In the genomic region with DNA sequence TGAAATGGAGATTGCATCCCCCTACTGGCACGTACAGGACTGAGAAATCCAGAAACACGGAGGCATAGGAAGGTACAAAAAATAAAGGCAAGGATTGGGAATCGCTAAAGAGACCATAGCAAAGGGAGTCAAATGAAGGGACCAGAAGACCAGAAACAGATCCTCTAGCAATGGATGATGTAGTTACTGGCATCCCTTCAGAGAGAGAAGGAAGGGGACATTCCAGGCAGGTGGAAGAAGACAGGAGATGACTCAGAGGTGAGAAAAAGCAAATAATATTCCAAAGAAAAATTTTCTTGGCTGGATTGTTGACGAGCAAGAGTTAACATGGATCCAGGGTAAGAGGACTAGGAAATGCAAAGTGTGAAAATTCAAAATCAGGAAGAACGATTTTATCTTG, we compare ENCODE assay signal across 23 cellular contexts.
"Had no signal": no experiment of that assay in that cellular context is flagged by ENCODE, and none has a peak within 500 bp of the region (broad histone marks: within the 10 kb centered on the region; RNA-seq: fewer than 3 reads in every experiment).

No MANE protein-coding gene starts in this region.

- H3K36me3 ChIP-seq: esophagus squamous epithelium, left lung, sigmoid colon, SJCRH30, upper lobe of right lung, WERI-Rb-1 had no signal

- H3K27ac ChIP-seq: left lung, SJCRH30, upper lobe of right lung, WERI-Rb-1 had no signal

- H3K9me3 ChIP-seq: esophagus squamous epithelium, left lung, sigmoid colon, SJCRH30, upper lobe of right lung had no signal

- DNase-seq: activated CD4-positive, alpha-beta T cell treated with anti-CD3 and anti-CD28 coated beads, Interleukin-2, amount 10 ng/mL, durations not matched to agents 7 days and 5 days; activated CD4-positive, CD25-positive, alpha-beta regulatory T cell treated with anti-CD3 and anti-CD28 coated beads, Interleukin-2, amount 50 U/mL, for 72 hours; activated CD8-positive, alpha-beta T cell treated with anti-CD3 and anti-CD28 coated beads, Interleukin-2, amount 10 ng/mL, durations not matched to agents 7 days and 5 days; activated naive CD8-positive, alpha-beta T cell treated with anti-CD3 and anti-CD28 coated beads for 36 hours; activated T-cell treated with anti-CD3 and anti-CD28 coated beads, Interleukin-2, amount 50 U/mL, for 1 hour; endodermal cell; esophagus squamous epithelium; left lung; retina; SJCRH30; stimulated activated CD4-positive, alpha-beta T cell treated with anti-CD3 and anti-CD28 coated beads, Interleukin-2, amount 100 ng/mL, for 48 hours; stimulated activated CD8-positive, alpha-beta memory T cell treated with anti-CD3 and anti-CD28 coated beads, Interleukin-4, amount 100 ng/mL, for 48 hours; stimulated activated naive B cell treated with anti-CD40 and anti-IgM and Interleukin-4, amounts not matched to agents 10 μg/mL and 1 μg/mL and 100 μg/mL, for 72 hours; T-cell; upper lobe of right lung; WERI-Rb-1 had no signal

- H3K4me1 Mint-ChIP-seq: activated CD4-positive, alpha-beta T cell treated with anti-CD3 and anti-CD28 coated beads, Interleukin-2, amount 10 ng/mL, durations not matched to agents 7 days and 5 days; activated naive CD8-positive, alpha-beta T cell treated with anti-CD3 and anti-CD28 coated beads for 36 hours; activated T-helper 17 cell treated with anti-CD3 and anti-CD28 coated beads, Interleukin-2, amount 50 U/mL, for 72 hours; central memory CD8-positive, alpha-beta T cell; stimulated activated naive B cell treated with anti-CD40 and anti-IgM and Interleukin-4, amounts not matched to agents 10 μg/mL and 1 μg/mL and 100 μg/mL, for 72 hours; T-cell had no signal

- H3K36me3 Mint-ChIP-seq: activated naive CD8-positive, alpha-beta T cell treated with anti-CD3 and anti-CD28 coated beads for 36 hours; natural killer cell treated with Interleukin-12 subunit alpha and Interleukin-12 subunit beta and Interleukin-15 and Interleukin-18, amount 100 ng/mL, for 72 hours; stimulated activated naive B cell treated with anti-CD40 and anti-IgM and Interleukin-4, amounts not matched to agents 10 μg/mL and 1 μg/mL and 100 μg/mL, for 72 hours; T-cell had no signal

- H3K4me3 Mint-ChIP-seq: activated CD4-positive, alpha-beta T cell treated with anti-CD3 and anti-CD28 coated beads, Interleukin-2, amount 10 ng/mL, durations not matched to agents 7 days and 5 days; activated CD8-positive, alpha-beta T cell treated with anti-CD3 and anti-CD28 coated beads, Interleukin-2, amount 10 ng/mL, durations not matched to agents 7 days and 5 days; activated naive CD8-positive, alpha-beta T cell treated with anti-CD3 and anti-CD28 coated beads for 36 hours; activated T-helper 17 cell treated with anti-CD3 and anti-CD28 coated beads, Interleukin-2, amount 50 U/mL, for 72 hours; central memory CD8-positive, alpha-beta T cell; endodermal cell; natural killer cell treated with Interleukin-12 subunit alpha and Interleukin-12 subunit beta and Interleukin-15 and Interleukin-18, amount 100 ng/mL, for 72 hours; stimulated activated naive B cell treated with anti-CD40 and anti-IgM and Interleukin-4, amounts not matched to agents 10 μg/mL and 1 μg/mL and 100 μg/mL, for 72 hours; T-cell; T-helper 2 cell treated with Interferon-gamma antibody and Interleukin-4, amounts not matched to agents 5 μg/mL and 100 μg/mL, for 36 hours had no signal

- FAIRE-seq: TTC549 had no signal

- H3K9me3 Mint-ChIP-seq: activated CD4-positive, alpha-beta T cell treated with anti-CD3 and anti-CD28 coated beads, Interleukin-2, amount 10 ng/mL, durations not matched to agents 7 days and 5 days; activated naive CD8-positive, alpha-beta T cell treated with anti-CD3 and anti-CD28 coated beads for 36 hours; activated T-helper 17 cell treated with anti-CD3 and anti-CD28 coated beads, Interleukin-2, amount 50 U/mL, for 72 hours; central memory CD8-positive, alpha-beta T cell; endodermal cell; natural killer cell treated with Interleukin-12 subunit alpha and Interleukin-12 subunit beta and Interleukin-15 and Interleukin-18, amount 100 ng/mL, for 72 hours; stimulated activated naive B cell treated with anti-CD40 and anti-IgM and Interleukin-4, amounts not matched to agents 10 μg/mL and 1 μg/mL and 100 μg/mL, for 72 hours; T-cell; T-helper 2 cell treated with Interferon-gamma antibody and Interleukin-4, amounts not matched to agents 5 μg/mL and 100 μg/mL, for 36 hours had no signal

- H3K4me3 ChIP-seq: esophagus squamous epithelium, left lung, lung, sigmoid colon, SJCRH30, upper lobe of right lung had no signal

- H3K27me3 ChIP-seq: esophagus squamous epithelium, left lung, sigmoid colon, SJCRH30, upper lobe of right lung had no signal

- H3K27ac Mint-ChIP-seq: activated CD4-positive, alpha-beta T cell treated with anti-CD3 and anti-CD28 coated beads, Interleukin-2, amount 10 ng/mL, durations not matched to agents 7 days and 5 days; activated CD8-positive, alpha-beta T cell treated with anti-CD3 and anti-CD28 coated beads, Interleukin-2, amount 10 ng/mL, durations not matched to agents 7 days and 5 days; activated naive CD8-positive, alpha-beta T cell treated with anti-CD3 and anti-CD28 coated beads for 36 hours; activated T-helper 17 cell treated with anti-CD3 and anti-CD28 coated beads, Interleukin-2, amount 50 U/mL, for 72 hours; endodermal cell; natural killer cell treated with Interleukin-12 subunit alpha and Interleukin-12 subunit beta and Interleukin-15 and Interleukin-18, amount 100 ng/mL, for 72 hours; stimulated activated naive B cell treated with anti-CD40 and anti-IgM and Interleukin-4, amounts not matched to agents 10 μg/mL and 1 μg/mL and 100 μg/mL, for 72 hours; T-cell; T-helper 2 cell treated with Interferon-gamma antibody and Interleukin-4, amounts not matched to agents 5 μg/mL and 100 μg/mL, for 36 hours had no signal

- H3K4me1 ChIP-seq: left lung, sigmoid colon, SJCRH30, upper lobe of right lung had no signal
